ENCODE assay signal across 19 cellular contexts in the genomic region with DNA sequence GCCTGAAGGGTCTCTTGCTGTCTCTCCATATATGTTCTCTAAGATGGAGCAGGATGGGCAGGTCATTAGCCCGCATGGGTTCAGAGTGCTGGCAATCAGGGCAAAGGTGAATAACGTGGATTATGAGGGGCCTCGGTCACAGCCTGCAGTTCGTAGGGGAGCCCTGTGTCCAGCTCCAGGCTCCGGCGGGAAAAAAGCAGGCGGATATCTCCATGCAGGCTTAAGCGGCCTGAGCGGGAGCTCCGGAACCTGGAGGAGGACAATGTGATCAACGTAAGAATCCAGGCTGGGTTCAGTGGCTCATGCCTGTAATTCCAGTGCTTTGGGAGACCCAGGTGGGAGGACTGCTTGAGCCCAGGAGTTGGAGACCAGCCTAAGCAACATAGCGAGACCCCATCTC.
"Had no signal": no experiment of that assay in that cellular context is flagged by ENCODE, and none has a peak within 500 bp of the region (broad histone marks: within the 10 kb centered on the region; RNA-seq: fewer than 3 reads in every experiment).

No MANE protein-coding gene starts in this region.

- H3K27me3 Mint-ChIP-seq: activated CD4-positive, alpha-beta memory T cell treated with anti-CD3 and anti-CD28 coated beads for 36 hours; activated CD4-positive, alpha-beta T cell treated with anti-CD3 and anti-CD28 coated beads for 36 hours; effector memory CD8-positive, alpha-beta T cell; stimulated activated memory B cell treated with anti-CD40 and anti-IgM and Interleukin-4, amounts not matched to agents 10 μg/mL and 1 μg/mL and 100 μg/mL, for 72 hours had no signal

- H3K4me3 ChIP-seq: ascending aorta, left lung, pancreas, sigmoid colon, thoracic aorta, upper lobe of left lung had no signal

- H3K27ac Mint-ChIP-seq: activated CD4-positive, alpha-beta T cell treated with anti-CD3 and anti-CD28 coated beads for 36 hours; activated T-helper 2 cell treated with anti-CD3 and anti-CD28 coated beads, Interferon-gamma antibody, Interleukin-2, Interleukin-4, amounts not matched to agents 10 μg/mL and 5 μg/mL and 100 μg/mL, durations not matched to agents 14 hours and 24 hours and 36 hours had no signal

- H3K9me3 Mint-ChIP-seq: activated CD4-positive, alpha-beta memory T cell treated with anti-CD3 and anti-CD28 coated beads for 36 hours; activated T-helper 2 cell treated with anti-CD3 and anti-CD28 coated beads, Interferon-gamma antibody, Interleukin-2, Interleukin-4, amounts not matched to agents 10 μg/mL and 5 μg/mL and 100 μg/mL, durations not matched to agents 14 hours and 24 hours and 36 hours; effector memory CD8-positive, alpha-beta T cell; stimulated activated memory B cell treated with anti-CD40 and anti-IgM and Interleukin-4, amounts not matched to agents 10 μg/mL and 1 μg/mL and 100 μg/mL, for 72 hours; T-helper 1 cell treated with Interleukin-12 subunit alpha and Interleukin-12 subunit beta and Interleukin-4 antibody, amounts not matched to agents 30 μg/mL and 1 μg/mL, for 36 hours had no signal

- H3K4me3 Mint-ChIP-seq: activated CD4-positive, alpha-beta memory T cell treated with anti-CD3 and anti-CD28 coated beads for 36 hours; activated CD4-positive, alpha-beta T cell treated with anti-CD3 and anti-CD28 coated beads for 36 hours; effector memory CD8-positive, alpha-beta T cell; stimulated activated memory B cell treated with anti-CD40 and anti-IgM and Interleukin-4, amounts not matched to agents 10 μg/mL and 1 μg/mL and 100 μg/mL, for 72 hours; T-helper 1 cell treated with Interleukin-12 subunit alpha and Interleukin-12 subunit beta and Interleukin-4 antibody, amounts not matched to agents 30 μg/mL and 1 μg/mL, for 36 hours had no signal

- DNase-seq: activated CD4-positive, alpha-beta memory T cell treated with anti-CD3 and anti-CD28 coated beads for 36 hours; activated CD4-positive, alpha-beta T cell treated with anti-CD3 and anti-CD28 coated beads for 36 hours; activated naive CD4-positive, alpha-beta T cell treated with Interleukin-2 at 50 U/mL for 16 hours; activated T-cell treated with anti-CD3 and anti-CD28 coated beads, Interleukin-2, amount 50 U/mL, for 1 hour; effector memory CD8-positive, alpha-beta T cell; foreskin fibroblast; left lung; pancreas; sigmoid colon; stimulated activated CD4-positive, alpha-beta T cell treated with anti-CD3 and anti-CD28 coated beads, Interleukin-4, amount 100 ng/mL, for 4 hours; upper lobe of left lung had no signal

- H3K27ac ChIP-seq: ascending aorta, epithelial cell of prostate, pancreas, thoracic aorta, upper lobe of left lung had no signal

- FAIRE-seq: bronchial epithelial cell, keratinocyte, pancreas had no signal

- H3K9me3 ChIP-seq: ascending aorta, left lung, pancreas, sigmoid colon, thoracic aorta, upper lobe of left lung had no signal

- H3K27me3 ChIP-seq: ascending aorta, left lung, pancreas, sigmoid colon, upper lobe of left lung had no signal

- ATAC-seq: activated CD4-positive, alpha-beta T cell treated with anti-CD3 and anti-CD28 coated beads for 36 hours; effector memory CD8-positive, alpha-beta T cell; left lung; pancreas; stimulated activated memory B cell treated with anti-CD40 and anti-IgM and Interleukin-4, amounts not matched to agents 10 μg/mL and 1 μg/mL and 100 μg/mL, for 72 hours had no signal
